19 cellular contexts compared by ENCODE assay signal in the genomic region with DNA sequence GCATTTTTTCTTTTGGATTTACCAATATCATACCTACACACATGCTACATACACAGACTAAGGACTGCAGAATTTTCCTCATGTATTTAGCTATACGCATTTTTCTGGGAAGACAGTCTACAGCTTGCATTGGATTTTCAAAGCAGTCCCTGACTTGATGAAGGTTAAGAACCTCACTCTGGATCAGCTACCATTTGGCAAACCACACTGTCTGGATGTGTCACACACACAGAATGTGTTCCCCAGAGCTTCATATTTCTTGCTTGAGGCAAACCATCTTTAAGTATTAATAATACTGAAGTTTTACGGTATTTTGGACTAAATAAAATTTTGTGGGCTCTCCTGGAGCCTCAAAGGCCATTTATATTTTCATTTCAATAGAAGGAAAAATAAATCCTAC.
A peak's percentile ranks its signal among the peaks of the same experiment; 100 is the strongest.
DNase-seq lines count a peak whose midpoint lies in the region; TF ChIP-seq lines count a peak whose summit lies in the region.
"Had no signal": no experiment of that assay in that cellular context is flagged by ENCODE, and none has a peak within 500 bp of the region (broad histone marks: within the 10 kb centered on the region; RNA-seq: fewer than 3 reads in every experiment).

No MANE protein-coding gene starts in this region.

- intact Hi-C loops in left ventricle myocardium inferior (cut with micrococcal nuclease) = no loop called here

- H3K4me3 ChIP-seq in left ventricle myocardium inferior (no peak overlapping the region), right atrium auricular region (no peak overlapping the region), astrocyte of the cerebellum (ENCODE audit: low read depth, low read length) (no peak overlapping the region)
- H3K4me3 ChIP-seq: esophagus squamous epithelium, HAP-1, prostate gland, spleen, upper lobe of right lung had no signal

- TF ChIP-seq CTCF in left ventricle myocardium inferior (IDR thresholded peaks at IDR 0.05; ENCODE audit: borderline replicate concordance) (no peak), right atrium auricular region (IDR thresholded peaks at IDR 0.05) (no peak), astrocyte of the cerebellum (IDR thresholded peaks at IDR 0.05; ENCODE audit: low read depth, low read length, missing control alignments) (no peak)

- H3K9me3 ChIP-seq in left ventricle myocardium inferior (replicated peaks) (no peaks in the 10 kb centered on the region), right atrium auricular region (no peaks in the 10 kb centered on the region)
- H3K9me3 ChIP-seq: esophagus squamous epithelium, HAP-1, prostate gland, spleen, upper lobe of right lung had no signal

- peak overlapping the region; percentile 31 for H3K27ac ChIP-seq in left ventricle myocardium inferior (replicated peaks)
- H3K27ac ChIP-seq in right atrium auricular region = no peak overlapping the region
- H3K27ac ChIP-seq: esophagus squamous epithelium, prostate gland, spleen, upper lobe of right lung had no signal

- DNase-seq in left ventricle myocardium inferior (no peak), right atrium auricular region (ENCODE audit: low spot score) (no peak), astrocyte of the cerebellum (ENCODE audit: low read depth) (peak; percentile 62), fibroblast of the conjunctiva (ENCODE audit: low read depth) (peak; percentile 9), HUDEP-2 (lab: John Stamatoyannopoulos, UW; ENCODE audit: unreplicated experiment in 76 of 76) (no peak), NCI-H446 treated with DMSO at 0.1 percent for 48 hours (lab: John Stamatoyannopoulos, UW) (no peak), NCI-H2196 (lab: John Stamatoyannopoulos, UW; ENCODE audit: unreplicated experiment) (no peak)
- DNase-seq in activated CD8-positive, alpha-beta memory T cell treated with anti-CD3 and anti-CD28 coated beads for 24 hours = no peak
- DNase-seq: activated CD4-positive, alpha-beta T cell treated with anti-CD3 and anti-CD28 coated beads for 48 hours; DMS153; effector CD8-positive, alpha-beta T cell; esophagus squamous epithelium; NCI-H187 treated with DMSO at 0.1 percent for 48 hours; NCI-H226; spleen; stimulated activated CD4-positive, alpha-beta T cell treated with anti-CD3 and anti-CD28 coated beads, Interleukin-4, amount 100 ng/mL, for 4 hours; upper lobe of right lung had no signal

- peaks cover 45% of the 10 kb centered on the region for H3K4me1 ChIP-seq in left ventricle myocardium inferior
- peaks cover 0 to 30% of the 10 kb centered on the region in 2 donors for H3K4me1 ChIP-seq in right atrium auricular region
- H3K4me1 ChIP-seq: prostate gland had no signal

- H3K36me3 ChIP-seq in left ventricle myocardium inferior = no peaks in the 10 kb centered on the region
- H3K36me3 ChIP-seq in right atrium auricular region = no peaks in the 10 kb centered on the region
- H3K36me3 ChIP-seq: esophagus squamous epithelium, HAP-1, prostate gland, spleen, upper lobe of right lung had no signal

- H3K27me3 ChIP-seq in left ventricle myocardium inferior (ENCODE audit: low read depth) (no peaks in the 10 kb centered on the region), right atrium auricular region (no peaks in the 10 kb centered on the region)
- H3K27me3 ChIP-seq: esophagus squamous epithelium, spleen, upper lobe of right lung had no signal

- in situ Hi-C loops in astrocyte of the cerebellum (cut with HindIII; ENCODE audit: low sequenced_read_pairs) = no loop called here

Comparison
In these comparisons a context has a peak if more than half of its experiments do, and no peak if none do; other contexts are left out.
1. DNase-seq: peak in astrocyte of the cerebellum (single experiment) and fibroblast of the conjunctiva (single experiment); none in left ventricle myocardium inferior (single experiment), right atrium auricular region (single experiment), HUDEP-2 (0 of 76), activated CD8-positive, alpha-beta memory T cell treated with anti-CD3 and anti-CD28 coated beads for 24 hours (single experiment), NCI-H446 treated with DMSO at 0.1 percent for 48 hours (single experiment) and NCI-H2196 (single experiment).